8 cellular contexts compared by ENCODE assay signal in the genomic region with DNA sequence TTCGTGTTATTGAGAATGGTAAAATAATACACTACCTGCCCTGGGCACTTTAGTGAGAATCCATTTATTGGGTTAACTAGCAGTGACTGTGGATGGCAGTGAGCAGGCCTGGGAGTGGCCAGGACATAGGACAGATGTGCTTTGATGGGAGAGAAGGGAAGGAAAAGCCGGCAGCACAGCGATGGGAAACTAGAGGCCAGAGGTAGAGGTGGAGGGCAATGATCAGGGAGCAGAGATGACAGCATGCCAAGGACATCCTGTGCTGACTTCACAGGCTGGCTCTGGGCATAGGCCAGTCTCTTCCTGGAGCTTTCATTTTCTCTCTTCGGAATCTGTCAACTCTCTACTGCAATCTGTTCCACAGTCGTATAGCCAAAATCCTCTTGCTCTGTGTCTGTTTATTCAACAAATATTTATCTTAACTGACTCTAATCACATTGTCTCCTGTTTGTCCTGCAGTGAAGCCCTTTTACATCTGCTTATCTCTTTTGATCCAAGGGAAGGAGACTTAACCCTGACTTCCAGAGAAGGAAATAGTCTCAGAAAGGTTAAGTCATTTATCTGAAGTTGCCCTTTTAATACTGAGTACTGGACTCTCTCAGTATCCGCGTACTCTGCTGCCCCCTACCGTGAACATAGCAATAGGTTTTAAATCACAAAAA. TPM values are rescaled to one million over a fixed set of nuclear protein-coding genes. Genes with fewer than 3 reads are reported as not detected.
DNase-seq lines count a peak whose midpoint lies in the region; ATAC-seq, FAIRE-seq and TF ChIP-seq lines count a peak whose summit lies in the region.

No MANE protein-coding gene starts in this region.

- peak; percentile 93 for FAIRE-seq in A204.1 (lab: Jason Lieb, UNC)

- no peaks in the 10 kb centered on the region for H3K27me3 Mint-ChIP-seq in activated CD4-positive, alpha-beta T cell treated with anti-CD3 and anti-CD28 coated beads for 36 hours

- peak; percentile 80 for TF ChIP-seq CTCF in choroid plexus epithelial cell (conservative IDR thresholded peaks at IDR 0.05; ENCODE audit: low read depth, low read length)

- intact Hi-C loops in activated CD4-positive, alpha-beta T cell treated with anti-CD3 and anti-CD28 coated beads for 36 hours (cut with DNase I, micrococcal nuclease), result loop anchor here (1.0 to 2.0 kb wide), 5 partner anchors 63 to 374 kb away; a partner anchor contains a TSS

- no peaks in the 10 kb centered on the region for H3K4me1 Mint-ChIP-seq in activated CD4-positive, alpha-beta T cell treated with anti-CD3 and anti-CD28 coated beads for 36 hours

- POLR2A ChIA-PET in activated CD4-positive, alpha-beta T cell treated with anti-CD3 and anti-CD28 coated beads for 36 hours (lab: Charles Lee), result no interaction called here

- H3K9me3 Mint-ChIP-seq in activated CD4-positive, alpha-beta T cell treated with anti-CD3 and anti-CD28 coated beads for 36 hours (ENCODE audit: low read depth), result no peaks in the 10 kb centered on the region

- CTCF ChIA-PET in activated CD4-positive, alpha-beta T cell treated with anti-CD3 and anti-CD28 coated beads for 36 hours (lab: Charles Lee), result interaction anchor here (0.5 to 2.4 kb wide), 5 partner anchors 13 to 117 kb away, joined by 3 to 19 read pairs (median 6); a partner anchor contains a TSS

- no peaks in the 10 kb centered on the region for H3K36me3 Mint-ChIP-seq in activated CD4-positive, alpha-beta T cell treated with anti-CD3 and anti-CD28 coated beads for 36 hours (ENCODE audit: low read depth)

- H3K4me3 Mint-ChIP-seq in activated CD4-positive, alpha-beta T cell treated with anti-CD3 and anti-CD28 coated beads for 36 hours, result no peak overlapping the region

- no peak overlapping the region for H3K27ac Mint-ChIP-seq in activated CD4-positive, alpha-beta T cell treated with anti-CD3 and anti-CD28 coated beads for 36 hours

- ATAC-seq in GM21723 (IDR thresholded peaks at IDR 0.05; ENCODE audit: unreplicated experiment) (peak; percentile 49), GM19324 (IDR thresholded peaks at IDR 0.05; ENCODE audit: low FRiP score, unreplicated experiment) (no peak)
- ATAC-seq in activated CD4-positive, alpha-beta T cell treated with anti-CD3 and anti-CD28 coated beads for 36 hours, result peak; percentile 95

- DNase-seq in NCI-H345 treated with DMSO at 0.1 percent for 48 hours (lab: John Stamatoyannopoulos, UW; ENCODE audit: unreplicated experiment), result peak; percentile 32
- peak; percentile 88 for DNase-seq in activated CD4-positive, alpha-beta T cell treated with anti-CD3 and anti-CD28 coated beads for 36 hours
- DNase-seq in choroid plexus epithelial cell (ENCODE audit: low read depth), result peak; percentile 88
- peak; percentile 89 for DNase-seq in left kidney (ENCODE audit: low read depth, low spot score)
- DNase-seq in stimulated activated CD4-positive, alpha-beta T cell treated with anti-CD3 and anti-CD28 coated beads, Interleukin-1b, Interleukin-23, amount 100 ng/mL, for 24 hours (ENCODE audit: low read depth in 4 of 4, low spot score in 1 of 4), result peak; percentile 59 to 65 (median 64)

- H3K4me3 ChIP-seq in choroid plexus epithelial cell (ENCODE audit: low read depth, low read length), result peak overlapping the region; percentile 17

RNA-seq across cellular contexts. Expression of a gene that starts 18.4 kb away (rescaled TPM):
- not detected for total RNA-seq in activated CD4-positive, alpha-beta T cell treated with anti-CD3 and anti-CD28 coated beads for 36 hours

RNA-seq across cellular contexts. Expression of a gene that starts 36.2 kb away (rescaled TPM):
- 1 to 10 TPM in 1 of 2 experiments, under 1 TPM in 1; 0.87 to 1.2 TPM for total RNA-seq in activated CD4-positive, alpha-beta T cell treated with anti-CD3 and anti-CD28 coated beads for 36 hours

Comparison
In these comparisons a context has a peak if more than half of its experiments do, and no peak if none do; other contexts are left out.
1. DNase-seq: peak in every context shown above with its lines; median percentile 89 in left kidney; 88 in activated CD4-positive, alpha-beta T cell treated with anti-CD3 and anti-CD28 coated beads for 36 hours; 88 in choroid plexus epithelial cell; 64 in stimulated activated CD4-positive, alpha-beta T cell treated with anti-CD3 and anti-CD28 coated beads, Interleukin-1b, Interleukin-23, amount 100 ng/mL, for 24 hours; 32 in NCI-H345 treated with DMSO at 0.1 percent for 48 hours.